In genomic region chr7:98168181-98168903, GRCh38 we compare ENCODE assay signal across 8 cellular contexts. TPM values are rescaled to one million over a fixed set of nuclear protein-coding genes. Genes with fewer than 3 reads are reported as not detected.
DNase-seq lines count a peak whose midpoint lies in the region; ATAC-seq, FAIRE-seq and TF ChIP-seq lines count a peak whose summit lies in the region.

No MANE protein-coding gene starts in this region.

- no peak overlapping the region for H3K4me3 ChIP-seq in Panc1 (ENCODE audit: low read depth in 2 of 2, low read length in 2 of 2)
- H3K4me3 ChIP-seq in fibroblast of villous mesenchyme (ENCODE audit: low read depth, low read length) = no peak overlapping the region
- H3K4me3 ChIP-seq in upper lobe of right lung = no peak overlapping the region

- no peak overlapping the region for H3K27ac ChIP-seq in Panc1 (ENCODE audit: low read length)
- no peak overlapping the region for H3K27ac ChIP-seq in upper lobe of right lung

- H3K36me3 Mint-ChIP-seq in activated T-helper 2 cell treated with anti-CD3 and anti-CD28 coated beads, Interferon-gamma antibody, Interleukin-2, Interleukin-4, amounts not matched to agents 10 μg/mL and 5 μg/mL and 100 μg/mL, durations not matched to agents 14 hours and 24 hours and 36 hours (ENCODE audit: low read depth) = peaks cover 3% of the 10 kb centered on the region
- peaks cover 6% of the 10 kb centered on the region for H3K36me3 Mint-ChIP-seq in osteocyte (ENCODE audit: unreplicated experiment)

- no peaks in the 10 kb centered on the region for H3K9me3 Mint-ChIP-seq in activated T-helper 2 cell treated with anti-CD3 and anti-CD28 coated beads, Interferon-gamma antibody, Interleukin-2, Interleukin-4, amounts not matched to agents 10 μg/mL and 5 μg/mL and 100 μg/mL, durations not matched to agents 14 hours and 24 hours and 36 hours
- no peaks in the 10 kb centered on the region for H3K9me3 Mint-ChIP-seq in osteocyte (ENCODE audit: unreplicated experiment)

- CTCF ChIA-PET in Panc1 (lab: Charles Lee) = interaction anchor here (0.5 to 5.8 kb wide), 11 partner anchors 8 to 376 kb away, joined by 3 to 108 read pairs (median 4); no protein-coding TSS in a partner anchor

- in situ Hi-C loops in Panc1 (cut with HindIII; ENCODE audit: low pct_unique_long_range_greater_than_20kb, low sequenced_read_pairs) = no loop called here

- FAIRE-seq in GM18507 (lab: Jason Lieb, UNC) = peak; percentile 89

- POLR2A ChIA-PET in Panc1 (lab: Charles Lee) = no interaction called here

- peaks cover 5% of the 10 kb centered on the region for H3K4me1 ChIP-seq in Panc1 (ENCODE audit: control insufficient read depth, insufficient read depth, low read length)
- H3K4me1 ChIP-seq in upper lobe of right lung = peaks cover 4% of the 10 kb centered on the region

- H3K36me3 ChIP-seq in Panc1 (ENCODE audit: control insufficient read depth, insufficient read depth, low read length) = peaks cover 4% of the 10 kb centered on the region; the same call in 1 of the 2 replicates
- H3K36me3 ChIP-seq in upper lobe of right lung = peaks cover 15% of the 10 kb centered on the region

- H3K9me3 ChIP-seq in Panc1 (ENCODE audit: control insufficient read depth, insufficient read depth, low read depth, low read length) (no peaks in the 10 kb centered on the region), upper lobe of right lung (no peaks in the 10 kb centered on the region)

- peak; percentile 81 for DNase-seq in AG08395 (ENCODE audit: low spot score)
- DNase-seq in GM18507 (ENCODE audit: extremely low spot score, insufficient read length, low read depth) = peak; percentile 73
- DNase-seq in HT-29 (ENCODE audit: low spot score) = peak; percentile 92
- peak; percentile 61 for DNase-seq in Panc1 (ENCODE audit: low read depth, low spot score)
- peak; percentile 41 for DNase-seq in activated T-helper 2 cell treated with anti-CD3 and anti-CD28 coated beads, Interferon-gamma antibody, Interleukin-2, Interleukin-4, amounts not matched to agents 10 μg/mL and 5 μg/mL and 100 μg/mL, durations not matched to agents 14 hours and 24 hours and 36 hours (ENCODE audit: low spot score)
- DNase-seq in fibroblast of villous mesenchyme (ENCODE audit: low read depth) = peak; percentile 67
- no peak for DNase-seq in osteocyte (ENCODE audit: extremely low spot score, unreplicated experiment)
- DNase-seq in upper lobe of right lung = no peak

- no peaks in the 10 kb centered on the region for H3K27me3 Mint-ChIP-seq in activated T-helper 2 cell treated with anti-CD3 and anti-CD28 coated beads, Interferon-gamma antibody, Interleukin-2, Interleukin-4, amounts not matched to agents 10 μg/mL and 5 μg/mL and 100 μg/mL, durations not matched to agents 14 hours and 24 hours and 36 hours (ENCODE audit: low read depth)
- H3K27me3 Mint-ChIP-seq in osteocyte (ENCODE audit: unreplicated experiment) = no peaks in the 10 kb centered on the region

- BruUV-seq in Panc1 (replicated peaks; lab: Mats Ljungman, UMichigan) = no TSS peak

- H3K4me1 Mint-ChIP-seq in activated T-helper 2 cell treated with anti-CD3 and anti-CD28 coated beads, Interferon-gamma antibody, Interleukin-2, Interleukin-4, amounts not matched to agents 10 μg/mL and 5 μg/mL and 100 μg/mL, durations not matched to agents 14 hours and 24 hours and 36 hours (ENCODE audit: low read depth) = peaks cover 1% of the 10 kb centered on the region
- peaks cover 1% of the 10 kb centered on the region for H3K4me1 Mint-ChIP-seq in osteocyte (ENCODE audit: unreplicated experiment)

- H3K27me3 ChIP-seq in Panc1 (ENCODE audit: control insufficient read depth, insufficient read depth, low read length) (no peaks in the 10 kb centered on the region), upper lobe of right lung (no peaks in the 10 kb centered on the region)

- intact Hi-C loops in Panc1 (cut with micrococcal nuclease; ENCODE audit: unreplicated experiment) (loop anchor here (1.0 kb wide), 1 partner anchor 147 kb away; no protein-coding TSS in a partner anchor), upper lobe of right lung (cut with DNase I) (loop anchor here (5.0 to 10.0 kb wide), 2 partner anchors 61 to 134 kb away; partner anchors contain the start of gene LMTK2)
- intact Hi-C loops in activated T-helper 2 cell treated with anti-CD3 and anti-CD28 coated beads, Interferon-gamma antibody, Interleukin-2, Interleukin-4, amounts not matched to agents 10 μg/mL and 5 μg/mL and 100 μg/mL, durations not matched to agents 14 hours and 24 hours and 36 hours (cut with micrococcal nuclease) = loop anchor here (1.0 to 5.0 kb wide), 3 partner anchors 36 to 147 kb away; partner anchors contain the start of gene LMTK2

- H3K27ac Mint-ChIP-seq in activated T-helper 2 cell treated with anti-CD3 and anti-CD28 coated beads, Interferon-gamma antibody, Interleukin-2, Interleukin-4, amounts not matched to agents 10 μg/mL and 5 μg/mL and 100 μg/mL, durations not matched to agents 14 hours and 24 hours and 36 hours = no peak overlapping the region
- H3K27ac Mint-ChIP-seq in osteocyte (ENCODE audit: unreplicated experiment) = no peak overlapping the region

- ATAC-seq in Panc1 = peak; percentile 71
- ATAC-seq in upper lobe of right lung = peak; percentile 83

- TF ChIP-seq CTCF in Panc1 (IDR thresholded peaks at IDR 0.05) (peak; percentile 93), fibroblast of villous mesenchyme (IDR thresholded peaks at IDR 0.05; ENCODE audit: insufficient read depth, low read depth, low read length) (peak; percentile 78), osteocyte (IDR thresholded peaks at IDR 0.05) (peak; percentile 90), upper lobe of right lung (IDR thresholded peaks at IDR 0.05) (peak; percentile 85)

- H3K4me3 Mint-ChIP-seq in activated T-helper 2 cell treated with anti-CD3 and anti-CD28 coated beads, Interferon-gamma antibody, Interleukin-2, Interleukin-4, amounts not matched to agents 10 μg/mL and 5 μg/mL and 100 μg/mL, durations not matched to agents 14 hours and 24 hours and 36 hours (ENCODE audit: low read depth) = no peak overlapping the region
- no peak overlapping the region for H3K4me3 Mint-ChIP-seq in osteocyte (ENCODE audit: unreplicated experiment)

RNA-seq across cellular contexts. Expression of gene BHLHA15, which starts 42.9 kb away (rescaled TPM):
- 16.2 and 21.8 TPM in 2 replicates for total RNA-seq in HT-29 (2014; rRNA removed; shearing (Covaris generic))
- 0.26 TPM for total RNA-seq in Panc1 (2021; ENCODE audit: unreplicated experiment)
- polyA plus RNA-seq in Panc1 (2012; ENCODE audit: insufficient read length) = 1.5 TPM
- total RNA-seq in activated T-helper 2 cell treated with anti-CD3 and anti-CD28 coated beads, Interferon-gamma antibody, Interleukin-2, Interleukin-4, amounts not matched to agents 10 μg/mL and 5 μg/mL and 100 μg/mL, durations not matched to agents 14 hours and 24 hours and 36 hours = 0.41 and 0.80 TPM in 2 replicates
- 1.3 TPM in 1 of 2 replicates, not detected in the other for total RNA-seq in fibroblast of villous mesenchyme
- not detected in 2 replicates for total RNA-seq in osteocyte
- total RNA-seq in upper lobe of right lung = 0.81 TPM

Comparison
In these comparisons a context has a peak if more than half of its experiments do, and no peak if none do; other contexts are left out.
1. DNase-seq: peak in AG08395 (single experiment), GM18507 (single experiment), HT-29 (single experiment), Panc1 (single experiment), activated T-helper 2 cell treated with anti-CD3 and anti-CD28 coated beads, Interferon-gamma antibody, Interleukin-2, Interleukin-4, amounts not matched to agents 10 μg/mL and 5 μg/mL and 100 μg/mL, durations not matched to agents 14 hours and 24 hours and 36 hours (single experiment) and fibroblast of villous mesenchyme (single experiment); none in osteocyte (single experiment) and upper lobe of right lung (single experiment).
2. Peak in every context shown above with its lines, with median percentiles within 50 percentile points of each other: CTCF ChIP-seq.